8 cellular contexts compared by ENCODE assay signal in the genomic region with DNA sequence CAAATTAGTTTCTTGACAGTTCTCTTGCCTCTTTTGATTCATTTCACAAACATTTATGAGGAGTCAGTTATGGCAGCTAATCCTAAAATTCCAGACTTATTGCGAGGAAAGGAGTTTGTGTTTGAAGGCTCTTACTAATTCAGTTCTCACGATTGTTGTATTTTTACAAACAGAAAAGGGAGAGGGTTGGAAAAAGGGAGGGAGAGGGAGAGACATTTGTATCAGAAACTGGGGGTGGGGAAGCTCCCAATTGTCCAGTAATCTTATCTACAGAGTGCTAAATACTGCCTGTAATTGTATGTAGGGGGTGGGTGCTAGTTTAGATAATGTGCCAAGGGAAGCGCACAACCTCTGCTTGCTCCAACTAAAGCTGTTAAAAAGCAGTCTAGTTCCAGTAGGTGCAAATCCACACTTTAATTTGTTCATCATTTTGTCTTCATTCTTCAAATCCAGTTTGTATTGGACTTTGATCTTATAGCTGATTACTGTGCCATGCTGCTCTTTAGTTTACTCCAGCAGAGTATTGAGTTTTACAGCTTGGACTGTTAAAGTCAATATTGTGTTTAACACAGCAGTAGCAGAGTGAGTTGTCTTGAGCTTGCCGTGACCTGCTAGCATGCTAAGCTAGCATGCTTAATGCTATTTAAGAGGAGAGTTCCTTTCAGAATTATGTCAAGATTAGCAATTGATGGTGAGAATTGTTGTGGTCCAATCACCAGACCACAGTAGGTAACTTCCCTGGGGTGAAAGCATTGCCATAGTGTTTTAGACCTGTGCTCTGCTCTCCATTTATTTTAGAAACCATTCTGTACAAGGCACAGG. TPM values are rescaled to one million over a fixed set of nuclear protein-coding genes. Genes with fewer than 3 reads are reported as not detected.
A peak's percentile ranks its signal among the peaks of the same experiment; 100 is the strongest.
DNase-seq lines count a peak whose midpoint lies in the region; ATAC-seq, FAIRE-seq and TF ChIP-seq lines count a peak whose summit lies in the region.
"Had no signal": no experiment of that assay in that cellular context is flagged by ENCODE, and none has a peak within 500 bp of the region (broad histone marks: within the 10 kb centered on the region; RNA-seq: fewer than 3 reads in every experiment).

No MANE protein-coding gene starts in this region.

- H3K36me3 ChIP-seq in Loucy (ENCODE audit: insufficient read depth, low read length) (no peaks in the 10 kb centered on the region), esophagus muscularis mucosa (no peaks in the 10 kb centered on the region), small intestine (ENCODE audit: control insufficient read depth in 2 of 2, insufficient read depth in 2 of 2, low read length in 2 of 2) (no peaks in the 10 kb centered on the region), trophoblast cell (ENCODE audit: control insufficient read depth in 1 of 2, insufficient read depth in 2 of 2, low read length in 2 of 2) (no peaks in the 10 kb centered on the region)

- no peaks in the 10 kb centered on the region for H3K27me3 ChIP-seq in Loucy (ENCODE audit: insufficient read depth, low read length, poor library complexity, severe bottlenecking)
- H3K27me3 ChIP-seq in esophagus muscularis mucosa = no peaks in the 10 kb centered on the region
- H3K27me3 ChIP-seq in small intestine (ENCODE audit: control insufficient read depth in 2 of 2, insufficient read depth in 2 of 2, low read length in 2 of 2) = no peaks in the 10 kb centered on the region
- H3K27me3 ChIP-seq in trophoblast cell (ENCODE audit: insufficient read depth, low read length) = no peaks in the 10 kb centered on the region

- H2AFZ ChIP-seq in Loucy (ENCODE audit: low read length) = no peak overlapping the region
- H2AFZ ChIP-seq in trophoblast cell (ENCODE audit: insufficient read depth, low read length, poor library complexity) = no peak overlapping the region

- H4K20me1 ChIP-seq in Loucy (ENCODE audit: insufficient read depth, low read length, poor library complexity, severe bottlenecking) = peaks cover 7% of the 10 kb centered on the region

- FAIRE-seq in small intestine (lab: Jason Lieb, UNC) = no peak

- H2AK5ac ChIP-seq in trophoblast cell (ENCODE audit: low read length) = no peak overlapping the region

- H3K4me1 ChIP-seq in Loucy (ENCODE audit: insufficient read depth, low read length, poor library complexity, severe bottlenecking) (peaks cover 64% of the 10 kb centered on the region), esophagus muscularis mucosa (peaks cover 77 to 84% (median 80%) of the 10 kb centered on the region in 4 donors), small intestine (ENCODE audit: control insufficient read depth in 2 of 2, insufficient read depth in 1 of 2, low read depth in 1 of 2, low read length in 1 of 2) (peaks cover 0 to 17% of the 10 kb centered on the region in 2 donors), trophoblast cell (ENCODE audit: control insufficient read depth in 1 of 2, insufficient read depth in 2 of 2, low read length in 2 of 2) (peaks cover 0 to 3% of the 10 kb centered on the region in 2 experiments)

- TF ChIP-seq EP300 in esophagus muscularis mucosa (IDR thresholded peaks at IDR 0.05) = no peak

- H3F3A ChIP-seq in Loucy (ENCODE audit: low read depth) = no peaks in the 10 kb centered on the region

- H4K12ac ChIP-seq in trophoblast cell (ENCODE audit: low read depth, low read length) = no peak overlapping the region

- TF ChIP-seq POLR2A in esophagus muscularis mucosa (IDR thresholded peaks at IDR 0.05; ENCODE audit: low read depth) = no peak

- no peak overlapping the region for H3K4ac ChIP-seq in trophoblast cell (ENCODE audit: low read depth, low read length)

- H4K91ac ChIP-seq in trophoblast cell (ENCODE audit: low read depth, low read length) = no peak overlapping the region

- no peak overlapping the region for H3K18ac ChIP-seq in trophoblast cell (ENCODE audit: low read length)

- DNase-seq in esophagus muscularis mucosa (ENCODE audit: extremely low spot score) (no peak), small intestine (peak; percentile 70), trophoblast cell (no peak), A172 (ENCODE audit: low spot score) (no peak)
- DNase-seq: cerebellar nuclear complex had no signal

- H3K4me3 ChIP-seq in Loucy (ENCODE audit: low read length, poor library complexity, severe bottlenecking) (no peak overlapping the region), esophagus muscularis mucosa (no peak overlapping the region), small intestine (ENCODE audit: low read depth in 1 of 2, low read length in 2 of 2) (no peak overlapping the region), trophoblast cell (ENCODE audit: low read depth, low read length) (no peak overlapping the region)

- H2BK5ac ChIP-seq in trophoblast cell (ENCODE audit: low read depth, low read length, poor library complexity) = no peak overlapping the region

- intact Hi-C loops in esophagus muscularis mucosa (cut with DNase I) = no loop called here

- H2BK120ac ChIP-seq in trophoblast cell (ENCODE audit: insufficient read depth, low read length, poor library complexity) = no peak overlapping the region

- H3K27ac ChIP-seq in esophagus muscularis mucosa (replicated peaks in 1 of 4) (peak overlapping the region; percentile 16 to 28 (median 20)), small intestine (ENCODE audit: low read depth in 1 of 2, low read length in 1 of 2) (no peak overlapping the region), trophoblast cell (ENCODE audit: low read depth, low read length) (no peak overlapping the region)

- no peak overlapping the region for H4K8ac ChIP-seq in trophoblast cell (ENCODE audit: low read depth, low read length)

- H3K14ac ChIP-seq in trophoblast cell (ENCODE audit: low read length) = no peak overlapping the region

- peak overlapping the region; percentile 0 for H3K9ac ChIP-seq in Loucy (ENCODE audit: low read depth, low read length, poor library complexity, severe bottlenecking)
- no peak overlapping the region for H3K9ac ChIP-seq in trophoblast cell (ENCODE audit: low read length)

- peak overlapping the region; percentile 8 for H3K4me2 ChIP-seq in Loucy (ENCODE audit: low read depth, low read length, poor library complexity, severe bottlenecking)
- H3K4me2 ChIP-seq in trophoblast cell (ENCODE audit: low read length) = no peak overlapping the region

- H3K9me3 ChIP-seq in Loucy (ENCODE audit: insufficient read depth, low read depth, low read length) (no peaks in the 10 kb centered on the region), esophagus muscularis mucosa (no peaks in the 10 kb centered on the region), small intestine (ENCODE audit: control insufficient read depth, low read depth) (no peaks in the 10 kb centered on the region), trophoblast cell (ENCODE audit: insufficient read depth, low read depth, low read length) (no peaks in the 10 kb centered on the region)

- H3K79me2 ChIP-seq in Loucy (ENCODE audit: insufficient read depth, low read length) (peaks cover 95% of the 10 kb centered on the region), trophoblast cell (ENCODE audit: control insufficient read depth, insufficient read depth, low read length, poor library complexity) (peaks cover 6% of the 10 kb centered on the region)

- 40% methylated on average over 4 of the region's 4 CpGs for WGBS in esophagus muscularis mucosa
- 12 to 39% (median 35%) methylated on average over 4 of the region's 4 CpGs for WGBS in small intestine, 3 donors
- WGBS in trophoblast cell (ENCODE audit: extremely low coverage, insufficient coverage, insufficient read length) = no CpG with 5 or more reads among the region's 4 CpGs

- H3K9me2 ChIP-seq in Loucy (replicated peaks; ENCODE audit: low read depth, low read length) = no peaks in the 10 kb centered on the region

- no peaks in the 10 kb centered on the region for H3K79me1 ChIP-seq in trophoblast cell (ENCODE audit: low read length)

- peak; percentile 55 for ATAC-seq in GM19452 (IDR thresholded peaks at IDR 0.05; ENCODE audit: unreplicated experiment)
- no peak for ATAC-seq in HG03159 (IDR thresholded peaks at IDR 0.05; ENCODE audit: unreplicated experiment)

- TF ChIP-seq CTCF in Loucy (conservative IDR thresholded peaks at IDR 0.05; ENCODE audit: low read length) (no peak), esophagus muscularis mucosa (IDR thresholded peaks at IDR 0.05) (no peak)

- no peak overlapping the region for H2BK12ac ChIP-seq in trophoblast cell (ENCODE audit: low read length)

- no peak overlapping the region for H3K23ac ChIP-seq in trophoblast cell (ENCODE audit: low read length)

RNA-seq across cellular contexts. Expression of a gene that starts 13.9 kb away (rescaled TPM):
- total RNA-seq in esophagus muscularis mucosa = 10 to 100 TPM; 80.0 to 97.7 (median 87.4) TPM
- 1 to 10 TPM; 3.5 to 9.6 (median 3.8) TPM for polyA plus RNA-seq in small intestine
- 8.2 and 8.8 TPM in 2 replicates for polyA plus RNA-seq in trophoblast cell (2013)
- total RNA-seq in A172 (2014; rRNA removed; shearing (Covaris generic)) = 8.0 and 10.8 TPM in 2 replicates

RNA-seq across cellular contexts. Expression of a gene that starts 59.6 kb away (rescaled TPM):
- 10 to 100 TPM; 17.1 to 29.0 (median 25.8) TPM for total RNA-seq in esophagus muscularis mucosa
- polyA plus RNA-seq in small intestine = 10 to 100 TPM; 28.4 to 46.5 (median 33.4) TPM
- polyA plus RNA-seq in trophoblast cell (2013) = 31.1 and 32.2 TPM in 2 replicates
- 59.1 and 80.3 TPM in 2 replicates for total RNA-seq in A172 (2014; rRNA removed; shearing (Covaris generic))

Comparison
In these comparisons a context has a peak if more than half of its experiments do, and no peak if none do; other contexts are left out.
1. H3K27ac ChIP-seq: peak in esophagus muscularis mucosa (4 of 4); none in small intestine (0 of 2) and trophoblast cell (single experiment).